8 cellular contexts compared by ENCODE assay signal in the genomic region with DNA sequence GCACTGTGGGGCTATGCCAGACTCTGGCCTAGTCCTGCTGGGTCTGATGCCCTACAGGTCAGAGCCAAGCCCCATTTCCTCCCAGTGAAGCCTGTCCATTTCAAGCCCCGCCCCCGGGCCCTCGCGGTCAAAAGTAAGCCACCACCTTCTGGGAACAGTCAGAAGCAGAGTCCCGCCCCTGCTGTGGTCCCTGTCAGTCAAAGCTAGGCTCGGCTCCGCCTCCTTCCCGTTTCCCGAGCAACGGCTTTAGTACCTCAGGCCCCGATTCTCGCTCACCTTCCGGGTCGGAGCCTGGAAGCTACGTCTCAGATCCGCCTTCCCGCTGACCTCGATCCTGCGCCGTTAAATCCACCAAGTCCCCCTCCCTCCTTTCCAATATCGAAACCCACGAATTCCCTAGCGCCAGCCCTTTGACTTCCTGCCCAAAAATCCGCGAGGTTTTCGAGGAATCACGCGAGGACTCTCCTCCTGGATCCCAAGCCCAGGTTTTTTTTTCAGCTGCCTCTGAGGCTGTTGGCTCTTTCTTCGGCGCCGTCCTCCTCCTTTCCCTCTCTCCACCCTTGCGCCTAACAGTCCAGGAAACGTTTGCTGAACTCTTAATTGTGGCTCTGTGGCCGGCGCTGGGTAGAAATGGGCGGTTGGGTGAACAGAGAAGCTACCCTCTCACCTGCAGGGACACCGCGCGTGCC. TPM values are rescaled to one million over a fixed set of nuclear protein-coding genes. Genes with fewer than 3 reads are reported as not detected.
DNase-seq lines count a peak whose midpoint lies in the region; ATAC-seq and TF ChIP-seq lines count a peak whose summit lies in the region.

No MANE protein-coding gene starts in this region.

- peak; percentile 93 for DNase-seq in GM03348 (ENCODE audit: low spot score)
- DNase-seq in MV-4-11 (lab: John Stamatoyannopoulos, UW): peak; percentile 97
- peak; percentile 97 for DNase-seq in SK-N-DZ (ENCODE audit: low spot score)
- DNase-seq in glomerular endothelial cell (ENCODE audit: extremely low read depth, low read depth, low spot score): peak; percentile 90
- peak; percentile 94 for DNase-seq in omental fat pad (ENCODE audit: low spot score)
- peak; percentile 99 for DNase-seq in testis

- H3K27ac ChIP-seq in HEK293 (ENCODE audit: extremely low read depth, low read depth, low read length): peak overlapping the region; percentile 80
- H3K27ac ChIP-seq in testis: peak overlapping the region; percentile 88 to 89

- no peaks in the 10 kb centered on the region for H3K9me3 Mint-ChIP-seq in activated naive CD4-positive, alpha-beta T cell treated with anti-CD3 and anti-CD28 coated beads, Interleukin-2, amount 50 U/mL, for 24 hours

- H3K4me3 ChIP-seq in HEK293 (ENCODE audit: low read depth, low read length) (peak overlapping the region; percentile 53), testis (peak overlapping the region; percentile 41 to 60)

- H3K4me3 Mint-ChIP-seq in activated naive CD4-positive, alpha-beta T cell treated with anti-CD3 and anti-CD28 coated beads, Interleukin-2, amount 50 U/mL, for 24 hours: peak overlapping the region; percentile 96

- H3K9me3 ChIP-seq in HEK293 (ENCODE audit: control insufficient read depth, insufficient read depth, low read depth, low read length): no peaks in the 10 kb centered on the region
- no peaks in the 10 kb centered on the region for H3K9me3 ChIP-seq in testis

- peaks cover 8% of the 10 kb centered on the region for H3K27me3 Mint-ChIP-seq in activated naive CD4-positive, alpha-beta T cell treated with anti-CD3 and anti-CD28 coated beads, Interleukin-2, amount 50 U/mL, for 24 hours

- H3K4me1 Mint-ChIP-seq in activated naive CD4-positive, alpha-beta T cell treated with anti-CD3 and anti-CD28 coated beads, Interleukin-2, amount 50 U/mL, for 24 hours: peaks cover 28% of the 10 kb centered on the region

- H3K4me1 ChIP-seq in HEK293 (ENCODE audit: control insufficient read depth, insufficient read depth, low read length): peaks cover 5% of the 10 kb centered on the region; the same call in 1 of the 2 replicates
- peaks cover 22% of the 10 kb centered on the region for H3K4me1 ChIP-seq in testis

- peaks cover 4% of the 10 kb centered on the region for H3K36me3 Mint-ChIP-seq in activated naive CD4-positive, alpha-beta T cell treated with anti-CD3 and anti-CD28 coated beads, Interleukin-2, amount 50 U/mL, for 24 hours

- H3K27ac Mint-ChIP-seq in activated naive CD4-positive, alpha-beta T cell treated with anti-CD3 and anti-CD28 coated beads, Interleukin-2, amount 50 U/mL, for 24 hours: peak overlapping the region; percentile 91

- intact Hi-C loops in testis (cut with DNase I; ENCODE audit: low total_unique reads): no loop called here

- 0 to 1% methylated on average over 34 to 39 of the region's 39 CpGs for WGBS in testis, 2 donors

- TF ChIP-seq POLR2A in testis (IDR thresholded peaks at IDR 0.05): no peak

- H3K36me3 ChIP-seq in HEK293 (ENCODE audit: control insufficient read depth in 2 of 2, insufficient read depth in 1 of 2, low read length in 2 of 2): peaks cover 0 to 4% of the 10 kb centered on the region in 2 experiments; a peak in 1 of 3 replicates
- no peaks in the 10 kb centered on the region for H3K36me3 ChIP-seq in testis (ENCODE audit: low read depth, missing control alignments)

- POLR2A ChIA-PET in HEK293 (lab: Yijun Ruan, JAX): interaction anchor here (0.6 to 3.4 kb wide), 21 partner anchors 8 to 187 kb away, joined by 3 to 32 read pairs (median 5); partner anchors contain the start of genes KAZALD1, LBX1, PDZD7 and SFXN3

- TF ChIP-seq CTCF in HEK293 (tag by site-specific recombination; IDR thresholded peaks at IDR 0.05) (no peak), omental fat pad (IDR thresholded peaks at IDR 0.05) (no peak), testis (IDR thresholded peaks at IDR 0.05) (no peak)

- ATAC-seq in omental fat pad (ENCODE audit: low FRiP score): peak; percentile 95

- CTCF ChIA-PET in HEK293 (lab: Yijun Ruan, JAX): interaction anchor here (0.6 to 10.1 kb wide), 25 partner anchors 10 to 1381 kb away, joined by 3 to 112 read pairs (median 5); partner anchors contain the start of genes KAZALD1, PDZD7 and SFXN3

- no peaks in the 10 kb centered on the region for H3K27me3 ChIP-seq in testis

TF ChIP-seq in HEK293, 187 proteins besides CTCF, POLR2A, EP300 and RAD21 (continues in another document):
- TF ChIP-seq MEIS1 (CRISPR knock-in tag; IDR thresholded peaks at IDR 0.05; ENCODE audit: borderline replicate concordance) (no peak), ZNF521 (tag by site-specific recombination; IDR thresholded peaks at IDR 0.05) (no peak), GLIS1 (tag by site-specific recombination; IDR thresholded peaks at IDR 0.05) (0 out of 2 replicates have a peak, but pooled peaks have one; percentile 14), SP7 (tag by site-specific recombination; IDR thresholded peaks at IDR 0.05) (peak; percentile 60; the same call in 1 of the 2 replicates), WT1 (tag by site-specific recombination; IDR thresholded peaks at IDR 0.05) (peak; percentile 25; the same call in 1 of the 2 replicates), ZBTB48 (tag by site-specific recombination; IDR thresholded peaks at IDR 0.05) (no peak), ZNF24 (tag by site-specific recombination; IDR thresholded peaks at IDR 0.05) (no peak), ZNF660 (tag by site-specific recombination; IDR thresholded peaks at IDR 0.05) (peak; percentile 19; the same call in 1 of the 2 replicates), ZNF501 (tag by site-specific recombination; IDR thresholded peaks at IDR 0.05) (0 out of 2 replicates have a peak, but pooled peaks have one; percentile 66), BCL11B (tag by site-specific recombination; IDR thresholded peaks at IDR 0.05; ENCODE audit: low read depth) (no peak), ZNF394 (tag by site-specific recombination; IDR thresholded peaks at IDR 0.05; ENCODE audit: borderline replicate concordance) (0 out of 2 replicates have a peak, but pooled peaks have one; percentile 55), ZNF354C (tag by site-specific recombination; IDR thresholded peaks at IDR 0.05; ENCODE audit: borderline replicate concordance, low read depth) (no peak), ZBTB8A (tag by site-specific recombination; IDR thresholded peaks at IDR 0.05) (peak; percentile 47; the same call in 1 of the 2 replicates), HOXC10 (CRISPR knock-in tag; IDR thresholded peaks at IDR 0.05) (no peak), ZNF677 (tag by site-specific recombination; IDR thresholded peaks at IDR 0.05) (no peak), ZNF239 (tag by site-specific recombination; IDR thresholded peaks at IDR 0.05) (no peak), KLF10 (tag by site-specific recombination; IDR thresholded peaks at IDR 0.05) (no peak), ZNF664 (tag by site-specific recombination; IDR thresholded peaks at IDR 0.05) (no peak), EGR2 (tag by site-specific recombination; IDR thresholded peaks at IDR 0.05; ENCODE audit: low read depth) (0 out of 2 replicates have a peak, but pooled peaks have one; percentile 16), ZIC2 (tag by site-specific recombination; IDR thresholded peaks at IDR 0.05) (peak; percentile 76)
- TF ChIP-seq, protein P1, sequence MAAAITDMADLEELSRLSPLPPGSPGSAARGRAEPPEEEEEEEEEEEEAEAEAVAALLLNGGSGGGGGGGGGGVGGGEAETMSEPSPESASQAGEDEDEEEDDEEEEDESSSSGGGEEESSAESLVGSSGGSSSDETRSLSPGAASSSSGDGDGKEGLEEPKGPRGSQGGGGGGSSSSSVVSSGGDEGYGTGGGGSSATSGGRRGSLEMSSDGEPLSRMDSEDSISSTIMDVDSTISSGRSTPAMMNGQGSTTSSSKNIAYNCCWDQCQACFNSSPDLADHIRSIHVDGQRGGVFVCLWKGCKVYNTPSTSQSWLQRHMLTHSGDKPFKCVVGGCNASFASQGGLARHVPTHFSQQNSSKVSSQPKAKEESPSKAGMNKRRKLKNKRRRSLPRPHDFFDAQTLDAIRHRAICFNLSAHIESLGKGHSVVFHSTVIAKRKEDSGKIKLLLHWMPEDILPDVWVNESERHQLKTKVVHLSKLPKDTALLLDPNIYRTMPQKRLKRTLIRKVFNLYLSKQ (tag by site-specific recombination; IDR thresholded peaks at IDR 0.05; ENCODE audit: borderline replicate concordance): no peak

RNA-seq across cellular contexts. Expression of gene SFXN3, which starts 11.8 kb away (rescaled TPM):
- polyA plus RNA-seq in SK-N-DZ (2014; cell fraction: cytosol; rRNA removed): 27.7 and 40.4 TPM in 2 replicates
- 45.4 and 66.2 TPM in 2 replicates for polyA plus RNA-seq in SK-N-DZ (2014; cell fraction: nucleus; rRNA removed)
- total RNA-seq in glomerular endothelial cell: 112 and 151 TPM in 2 replicates
- 10 to 100 TPM; 54.8 to 97.3 (median 71.2) TPM for total RNA-seq in omental fat pad
- 100 to 1,000 TPM in 1 of 2 donors, 10 to 100 TPM in 1; 70.7 to 125 TPM for total RNA-seq in testis
- 38.5 TPM for polyA plus RNA-seq in testis (ENCODE audit: insufficient read depth, low read depth, low replicate concordance)

RNA-seq across cellular contexts. Expression of gene PDZD7, which starts 11.9 kb away (rescaled TPM):
- polyA plus RNA-seq in SK-N-DZ (2014; cell fraction: cytosol; rRNA removed): 9.9 and 10.1 TPM in 2 replicates
- 28.3 and 32.8 TPM in 2 replicates for polyA plus RNA-seq in SK-N-DZ (2014; cell fraction: nucleus; rRNA removed)
- total RNA-seq in glomerular endothelial cell (0.82 and 1.2 TPM in 2 replicates), omental fat pad (1 to 10 TPM in 1 of 4 donors, under 1 TPM in 3; 0.12 to 3.3 (median 0.30) TPM), testis (1 to 10 TPM; 2.2 to 3.5 TPM)
- 1.6 TPM for polyA plus RNA-seq in testis (ENCODE audit: insufficient read depth, low read depth, low replicate concordance)

RNA-seq across cellular contexts. Expression of gene KAZALD1, which starts 19.0 kb away (rescaled TPM):
- polyA plus RNA-seq in SK-N-DZ (2014; cell fraction: cytosol; rRNA removed): 10.9 and 11.8 TPM in 2 replicates
- 10.5 and 16.3 TPM in 2 replicates for polyA plus RNA-seq in SK-N-DZ (2014; cell fraction: nucleus; rRNA removed)
- total RNA-seq in glomerular endothelial cell: 0.12 TPM in 1 of 2 replicates, not detected in the other
- 10 to 100 TPM in 1 of 4 donors, 1 to 10 TPM in 2, under 1 TPM in 1; 0.72 to 15.0 (median 1.6) TPM for total RNA-seq in omental fat pad
- 10 to 100 TPM in 1 of 2 donors, 1 to 10 TPM in 1; 6.4 to 11.0 TPM for total RNA-seq in testis
- 6.8 TPM for polyA plus RNA-seq in testis (ENCODE audit: insufficient read depth, low read depth, low replicate concordance)

RNA-seq across cellular contexts. Expression of gene LZTS2, which starts 43.2 kb away (rescaled TPM):
- polyA plus RNA-seq in SK-N-DZ (2014; cell fraction: cytosol; rRNA removed): 84.2 and 97.5 TPM in 2 replicates
- 135 and 146 TPM in 2 replicates for polyA plus RNA-seq in SK-N-DZ (2014; cell fraction: nucleus; rRNA removed)
- 109 and 114 TPM in 2 replicates for total RNA-seq in glomerular endothelial cell
- total RNA-seq in omental fat pad: 10 to 100 TPM; 59.4 to 98.0 (median 72.6) TPM
- total RNA-seq in testis: 100 to 1,000 TPM; 133 to 158 TPM
- polyA plus RNA-seq in testis (ENCODE audit: insufficient read depth, low read depth, low replicate concordance): 65.9 TPM

RNA-seq across cellular contexts. Expression of gene TWNK, which starts 55.5 kb away (rescaled TPM):
- 15.5 and 19.5 TPM in 2 replicates for polyA plus RNA-seq in SK-N-DZ (2014; cell fraction: cytosol; rRNA removed)
- 10.5 and 23.3 TPM in 2 replicates for polyA plus RNA-seq in SK-N-DZ (2014; cell fraction: nucleus; rRNA removed)
- total RNA-seq in glomerular endothelial cell: 4.7 and 11.6 TPM in 2 replicates
- 10 to 100 TPM in 1 of 4 donors, 1 to 10 TPM in 3; 4.6 to 20.8 (median 6.9) TPM for total RNA-seq in omental fat pad
- total RNA-seq in testis: 10 to 100 TPM; 24.4 to 31.1 TPM
- polyA plus RNA-seq in testis (ENCODE audit: insufficient read depth, low read depth, low replicate concordance): 26.4 TPM

Comparison
In these comparisons a context has a peak if more than half of its experiments do, and no peak if none do; other contexts are left out.
1. Peak in every context shown above with its lines: DNase-seq, ATAC-seq, H3K4me3 ChIP-seq and H3K27ac ChIP-seq.